In genomic region chr6:169984181-169985120, GRCh38 we compare ENCODE assay signal across 1 cellular context.
A peak's percentile ranks its signal among the peaks of the same experiment; 100 is the strongest.
TF ChIP-seq lines count a peak whose summit lies in the region.

No MANE protein-coding gene starts in this region.

TF ChIP-seq in HepG2, 621 proteins besides CTCF, POLR2A, EP300 and RAD21 (continued from another document):
- TF ChIP-seq, protein P1, sequence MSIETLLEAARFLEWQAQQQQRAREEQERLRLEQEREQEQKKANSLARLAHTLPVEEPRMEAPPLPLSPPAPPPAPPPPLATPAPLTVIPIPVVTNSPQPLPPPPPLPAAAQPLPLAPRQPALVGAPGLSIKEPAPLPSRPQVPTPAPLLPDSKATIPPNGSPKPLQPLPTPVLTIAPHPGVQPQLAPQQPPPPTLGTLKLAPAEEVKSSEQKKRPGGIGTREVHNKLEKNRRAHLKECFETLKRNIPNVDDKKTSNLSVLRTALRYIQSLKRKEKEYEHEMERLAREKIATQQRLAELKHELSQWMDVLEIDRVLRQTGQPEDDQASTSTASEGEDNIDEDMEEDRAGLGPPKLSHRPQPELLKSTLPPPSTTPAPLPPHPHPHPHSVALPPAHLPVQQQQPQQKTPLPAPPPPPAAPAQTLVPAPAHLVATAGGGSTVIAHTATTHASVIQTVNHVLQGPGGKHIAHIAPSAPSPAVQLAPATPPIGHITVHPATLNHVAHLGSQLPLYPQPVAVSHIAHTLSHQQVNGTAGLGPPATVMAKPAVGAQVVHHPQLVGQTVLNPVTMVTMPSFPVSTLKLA (IDR thresholded peaks at IDR 0.05) = 0 out of 2 replicates have a peak, but pooled peaks have one; percentile 33
- no peak for TF ChIP-seq ZNF343 (CRISPR knock-in tag; IDR thresholded peaks at IDR 0.05)
- TF ChIP-seq ZNF557 (CRISPR knock-in tag; IDR thresholded peaks at IDR 0.05) = no peak
